1 cellular context compared by ENCODE assay signal in the genomic region with DNA sequence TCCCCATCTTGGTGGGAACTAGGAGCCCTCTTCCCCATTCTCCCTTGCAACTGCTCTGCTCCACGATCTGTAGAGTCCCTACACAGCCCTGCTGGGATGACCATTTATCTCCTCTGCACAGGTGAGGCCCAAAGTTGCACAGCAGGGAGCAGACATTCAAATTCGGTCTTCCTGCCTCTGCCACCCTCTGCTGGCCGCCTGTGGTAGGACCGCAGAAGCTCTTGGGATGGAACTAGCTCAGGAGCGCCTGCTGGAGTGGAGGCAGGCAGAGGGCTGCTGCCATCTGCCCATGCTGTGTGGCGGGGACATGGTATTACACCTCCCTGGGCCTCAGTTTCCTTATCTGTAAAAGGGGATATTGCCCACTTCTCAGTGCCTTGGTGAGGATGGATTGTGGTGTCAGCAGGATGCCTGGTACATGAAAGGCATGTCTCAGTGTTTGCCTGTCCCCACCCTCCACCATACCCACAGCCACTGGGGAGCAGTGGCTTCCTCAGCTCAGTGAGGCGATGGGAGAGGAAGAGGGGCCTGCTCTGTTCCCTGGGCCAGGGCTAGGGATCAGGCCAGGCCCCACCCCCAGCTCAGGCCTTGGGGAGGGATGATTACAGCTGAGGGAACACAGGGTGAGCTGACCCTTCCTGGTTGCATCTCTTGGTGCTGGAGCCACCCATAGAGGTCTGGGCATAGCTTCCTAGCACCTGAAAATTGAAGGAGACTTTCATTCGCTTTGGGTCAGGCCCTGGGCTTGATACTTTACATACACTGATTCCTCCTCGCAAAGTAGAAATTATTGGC.
A peak's percentile ranks its signal among the peaks of the same experiment; 100 is the strongest.
TF ChIP-seq lines count a peak whose summit lies in the region.

No MANE protein-coding gene starts in this region.

TF ChIP-seq in HepG2, 621 proteins besides CTCF, POLR2A, EP300 and RAD21 (continues in another document):
- no peak for TF ChIP-seq ZNF660 (CRISPR knock-in tag; IDR thresholded peaks at IDR 0.05; ENCODE audit: borderline replicate concordance, low read depth)
- TF ChIP-seq, protein P1, sequence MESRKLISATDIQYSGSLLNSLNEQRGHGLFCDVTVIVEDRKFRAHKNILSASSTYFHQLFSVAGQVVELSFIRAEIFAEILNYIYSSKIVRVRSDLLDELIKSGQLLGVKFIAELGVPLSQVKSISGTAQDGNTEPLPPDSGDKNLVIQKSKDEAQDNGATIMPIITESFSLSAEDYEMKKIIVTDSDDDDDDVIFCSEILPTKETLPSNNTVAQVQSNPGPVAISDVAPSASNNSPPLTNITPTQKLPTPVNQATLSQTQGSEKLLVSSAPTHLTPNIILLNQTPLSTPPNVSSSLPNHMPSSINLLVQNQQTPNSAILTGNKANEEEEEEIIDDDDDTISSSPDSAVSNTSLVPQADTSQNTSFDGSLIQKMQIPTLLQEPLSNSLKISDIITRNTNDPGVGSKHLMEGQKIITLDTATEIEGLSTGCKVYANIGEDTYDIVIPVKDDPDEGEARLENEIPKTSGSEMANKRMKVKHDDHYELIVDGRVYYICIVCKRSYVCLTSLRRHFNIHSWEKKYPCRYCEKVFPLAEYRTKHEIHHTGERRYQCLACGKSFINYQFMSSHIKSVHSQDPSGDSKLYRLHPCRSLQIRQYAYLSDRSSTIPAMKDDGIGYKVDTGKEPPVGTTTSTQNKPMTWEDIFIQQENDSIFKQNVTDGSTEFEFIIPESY (CRISPR knock-in tag; IDR thresholded peaks at IDR 0.05) = 0 out of 2 replicates have a peak, but pooled peaks have one; percentile 6
- TF ChIP-seq HOXA3 (CRISPR knock-in tag; IDR thresholded peaks at IDR 0.05) = 0 out of 2 replicates have a peak, but pooled peaks have one; percentile 25
- no peak for TF ChIP-seq ZNF747 (CRISPR knock-in tag; IDR thresholded peaks at IDR 0.05; ENCODE audit: borderline replicate concordance)
- TF ChIP-seq, protein P2, sequence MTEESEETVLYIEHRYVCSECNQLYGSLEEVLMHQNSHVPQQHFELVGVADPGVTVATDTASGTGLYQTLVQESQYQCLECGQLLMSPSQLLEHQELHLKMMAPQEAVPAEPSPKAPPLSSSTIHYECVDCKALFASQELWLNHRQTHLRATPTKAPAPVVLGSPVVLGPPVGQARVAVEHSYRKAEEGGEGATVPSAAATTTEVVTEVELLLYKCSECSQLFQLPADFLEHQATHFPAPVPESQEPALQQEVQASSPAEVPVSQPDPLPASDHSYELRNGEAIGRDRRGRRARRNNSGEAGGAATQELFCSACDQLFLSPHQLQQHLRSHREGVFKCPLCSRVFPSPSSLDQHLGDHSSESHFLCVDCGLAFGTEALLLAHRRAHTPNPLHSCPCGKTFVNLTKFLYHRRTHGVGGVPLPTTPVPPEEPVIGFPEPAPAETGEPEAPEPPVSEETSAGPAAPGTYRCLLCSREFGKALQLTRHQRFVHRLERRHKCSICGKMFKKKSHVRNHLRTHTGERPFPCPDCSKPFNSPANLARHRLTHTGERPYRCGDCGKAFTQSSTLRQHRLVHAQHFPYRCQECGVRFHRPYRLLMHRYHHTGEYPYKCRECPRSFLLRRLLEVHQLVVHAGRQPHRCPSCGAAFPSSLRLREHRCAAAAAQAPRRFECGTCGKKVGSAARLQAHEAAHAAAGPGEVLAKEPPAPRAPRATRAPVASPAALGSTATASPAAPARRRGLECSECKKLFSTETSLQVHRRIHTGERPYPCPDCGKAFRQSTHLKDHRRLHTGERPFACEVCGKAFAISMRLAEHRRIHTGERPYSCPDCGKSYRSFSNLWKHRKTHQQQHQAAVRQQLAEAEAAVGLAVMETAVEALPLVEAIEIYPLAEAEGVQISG (CRISPR knock-in tag; IDR thresholded peaks at IDR 0.05) = peak; percentile 44; the same call in 1 of the 2 replicates
- TF ChIP-seq ZSCAN31 (CRISPR knock-in tag; IDR thresholded peaks at IDR 0.05; ENCODE audit: low read depth) = peak; percentile 37; the same call in 1 of the 2 replicates
- 0 out of 2 replicates have a peak, but pooled peaks have one; percentile 17 for TF ChIP-seq MED1 (CRISPR knock-in tag; IDR thresholded peaks at IDR 0.05)
- 0 out of 2 replicates have a peak, but pooled peaks have one; percentile 52 for TF ChIP-seq ZNF124 (CRISPR knock-in tag; IDR thresholded peaks at IDR 0.05)
- TF ChIP-seq, protein P3, sequence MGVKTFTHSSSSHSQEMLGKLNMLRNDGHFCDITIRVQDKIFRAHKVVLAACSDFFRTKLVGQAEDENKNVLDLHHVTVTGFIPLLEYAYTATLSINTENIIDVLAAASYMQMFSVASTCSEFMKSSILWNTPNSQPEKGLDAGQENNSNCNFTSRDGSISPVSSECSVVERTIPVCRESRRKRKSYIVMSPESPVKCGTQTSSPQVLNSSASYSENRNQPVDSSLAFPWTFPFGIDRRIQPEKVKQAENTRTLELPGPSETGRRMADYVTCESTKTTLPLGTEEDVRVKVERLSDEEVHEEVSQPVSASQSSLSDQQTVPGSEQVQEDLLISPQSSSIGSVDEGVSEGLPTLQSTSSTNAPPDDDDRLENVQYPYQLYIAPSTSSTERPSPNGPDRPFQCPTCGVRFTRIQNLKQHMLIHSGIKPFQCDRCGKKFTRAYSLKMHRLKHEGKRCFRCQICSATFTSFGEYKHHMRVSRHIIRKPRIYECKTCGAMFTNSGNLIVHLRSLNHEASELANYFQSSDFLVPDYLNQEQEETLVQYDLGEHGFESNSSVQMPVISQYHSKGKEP (CRISPR knock-in tag; IDR thresholded peaks at IDR 0.05) = no peak
- no peak for TF ChIP-seq NR2F6 (IDR thresholded peaks at IDR 0.05)
- peak; percentile 29; the same call in 1 of the 2 replicates for TF ChIP-seq NR2F6 (CRISPR knock-in tag; IDR thresholded peaks at IDR 0.05)
- TF ChIP-seq ZNF629 (CRISPR knock-in tag; conservative IDR thresholded peaks at IDR 0.05) = peak; percentile 62; the same call in 1 of the 2 replicates
- TF ChIP-seq SALL1 (CRISPR knock-in tag; IDR thresholded peaks at IDR 0.05) = peak; percentile 59; the same call in 1 of the 2 replicates
- TF ChIP-seq, protein P4, sequence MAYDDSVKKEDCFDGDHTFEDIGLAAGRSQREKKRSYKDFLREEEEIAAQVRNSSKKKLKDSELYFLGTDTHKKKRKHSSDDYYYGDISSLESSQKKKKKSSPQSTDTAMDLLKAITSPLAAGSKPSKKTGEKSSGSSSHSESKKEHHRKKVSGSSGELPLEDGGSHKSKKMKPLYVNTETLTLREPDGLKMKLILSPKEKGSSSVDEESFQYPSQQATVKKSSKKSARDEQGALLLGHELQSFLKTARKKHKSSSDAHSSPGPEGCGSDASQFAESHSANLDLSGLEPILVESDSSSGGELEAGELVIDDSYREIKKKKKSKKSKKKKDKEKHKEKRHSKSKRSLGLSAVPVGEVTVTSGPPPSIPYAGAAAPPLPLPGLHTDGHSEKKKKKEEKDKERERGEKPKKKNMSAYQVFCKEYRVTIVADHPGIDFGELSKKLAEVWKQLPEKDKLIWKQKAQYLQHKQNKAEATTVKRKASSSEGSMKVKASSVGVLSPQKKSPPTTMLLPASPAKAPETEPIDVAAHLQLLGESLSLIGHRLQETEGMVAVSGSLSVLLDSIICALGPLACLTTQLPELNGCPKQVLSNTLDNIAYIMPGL (CRISPR knock-in tag; IDR thresholded peaks at IDR 0.05; ENCODE audit: borderline replicate concordance in 1 of 2, low read depth in 1 of 2) = peak; percentile 38 to 62; a peak in 1 of 4 replicates
- TF ChIP-seq SPEN (CRISPR knock-in tag; IDR thresholded peaks at IDR 0.05; ENCODE audit: low read depth) = 0 out of 2 replicates have a peak, but pooled peaks have one; percentile 24
- TF ChIP-seq ZKSCAN8 (CRISPR knock-in tag; IDR thresholded peaks at IDR 0.05; ENCODE audit: borderline replicate concordance) = no peak
- TF ChIP-seq ZFX (CRISPR knock-in tag; IDR thresholded peaks at IDR 0.05; ENCODE audit: low read depth) = peak; percentile 44; the same call in 1 of the 2 replicates
- no peak for TF ChIP-seq ZNF792 (CRISPR knock-in tag; IDR thresholded peaks at IDR 0.05)
- TF ChIP-seq XRCC5 (optimal IDR thresholded peaks at IDR 0.05; ENCODE audit: low read length) = peak; percentile 94
- TF ChIP-seq ZNF225 (CRISPR knock-in tag; IDR thresholded peaks at IDR 0.05) = no peak
- TF ChIP-seq ETV6 (CRISPR knock-in tag; conservative IDR thresholded peaks at IDR 0.05) = no peak
- TF ChIP-seq, protein P5, sequence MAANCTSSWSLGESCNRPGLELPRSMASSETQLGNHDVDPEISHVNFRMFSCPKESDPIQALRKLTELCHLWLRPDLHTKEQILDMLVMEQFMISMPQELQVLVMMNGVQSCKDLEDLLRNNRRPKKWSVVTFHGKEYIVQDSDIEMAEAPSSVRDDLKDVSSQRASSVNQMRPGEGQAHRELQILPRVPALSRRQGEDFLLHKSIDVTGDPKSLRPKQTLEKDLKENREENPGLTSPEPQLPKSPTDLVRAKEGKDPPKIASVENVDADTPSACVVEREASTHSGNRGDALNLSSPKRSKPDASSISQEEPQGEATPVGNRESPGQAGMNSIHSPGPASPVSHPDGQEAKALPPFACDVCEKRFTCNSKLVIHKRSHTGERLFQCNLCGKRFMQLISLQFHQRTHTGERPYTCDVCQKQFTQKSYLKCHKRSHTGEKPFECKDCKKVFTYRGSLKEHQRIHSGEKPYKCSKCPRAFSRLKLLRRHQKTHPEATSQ (CRISPR knock-in tag; IDR thresholded peaks at IDR 0.05; ENCODE audit: borderline replicate concordance) = no peak
- no peak for TF ChIP-seq FOXK1 (CRISPR knock-in tag; IDR thresholded peaks at IDR 0.05; ENCODE audit: borderline replicate concordance, low read depth)
- no peak for TF ChIP-seq ZNF101 (CRISPR knock-in tag; IDR thresholded peaks at IDR 0.05; ENCODE audit: borderline replicate concordance, low read depth)
- TF ChIP-seq YY1 (IDR thresholded peaks at IDR 0.05; ENCODE audit: insufficient read depth, insufficient replicate concordance, low read depth, low read length) = peak; percentile 42
- TF ChIP-seq, protein P6, sequence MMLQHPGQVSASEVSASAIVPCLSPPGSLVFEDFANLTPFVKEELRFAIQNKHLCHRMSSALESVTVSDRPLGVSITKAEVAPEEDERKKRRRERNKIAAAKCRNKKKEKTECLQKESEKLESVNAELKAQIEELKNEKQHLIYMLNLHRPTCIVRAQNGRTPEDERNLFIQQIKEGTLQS (CRISPR knock-in tag; IDR thresholded peaks at IDR 0.05) = no peak
- no peak for TF ChIP-seq LCORL (IDR thresholded peaks at IDR 0.05)
- peak; percentile 52; the same call in 1 of the 2 replicates for TF ChIP-seq LCORL (CRISPR knock-in tag; IDR thresholded peaks at IDR 0.05)
- peak; percentile 96 for TF ChIP-seq STAG1 (CRISPR knock-in tag; IDR thresholded peaks at IDR 0.05)
- TF ChIP-seq TBL1XR1 (IDR thresholded peaks at IDR 0.05; ENCODE audit: borderline replicate concordance, low read length, partially characterized antibody) = no peak
- TF ChIP-seq ZNF761 (CRISPR knock-in tag; conservative IDR thresholded peaks at IDR 0.05) = no peak
- TF ChIP-seq KMT2A (CRISPR knock-in tag; IDR thresholded peaks at IDR 0.05) = peak; percentile 61; the same call in 1 of the 2 replicates
- TF ChIP-seq FLYWCH1 (CRISPR knock-in tag; IDR thresholded peaks at IDR 0.05) = no peak
- no peak for TF ChIP-seq TEAD3 (CRISPR knock-in tag; optimal IDR thresholded peaks at IDR 0.05; ENCODE audit: borderline replicate concordance)
- 0 out of 2 replicates have a peak, but pooled peaks have one; percentile 31 for TF ChIP-seq ZNF619 (CRISPR knock-in tag; IDR thresholded peaks at IDR 0.05)
- TF ChIP-seq FOXK2 (IDR thresholded peaks at IDR 0.05) = no peak
- no peak for TF ChIP-seq POLR2G (IDR thresholded peaks at IDR 0.05; ENCODE audit: low read depth, low read length)
- TF ChIP-seq ZNF567 (CRISPR knock-in tag; IDR thresholded peaks at IDR 0.05; ENCODE audit: borderline replicate concordance) = no peak
- TF ChIP-seq GTF3A (CRISPR knock-in tag; conservative IDR thresholded peaks at IDR 0.05) = 0 out of 2 replicates have a peak, but pooled peaks have one; percentile 41
- TF ChIP-seq CCDC6 (CRISPR knock-in tag; IDR thresholded peaks at IDR 0.05) = no peak
- TF ChIP-seq, protein P7, sequence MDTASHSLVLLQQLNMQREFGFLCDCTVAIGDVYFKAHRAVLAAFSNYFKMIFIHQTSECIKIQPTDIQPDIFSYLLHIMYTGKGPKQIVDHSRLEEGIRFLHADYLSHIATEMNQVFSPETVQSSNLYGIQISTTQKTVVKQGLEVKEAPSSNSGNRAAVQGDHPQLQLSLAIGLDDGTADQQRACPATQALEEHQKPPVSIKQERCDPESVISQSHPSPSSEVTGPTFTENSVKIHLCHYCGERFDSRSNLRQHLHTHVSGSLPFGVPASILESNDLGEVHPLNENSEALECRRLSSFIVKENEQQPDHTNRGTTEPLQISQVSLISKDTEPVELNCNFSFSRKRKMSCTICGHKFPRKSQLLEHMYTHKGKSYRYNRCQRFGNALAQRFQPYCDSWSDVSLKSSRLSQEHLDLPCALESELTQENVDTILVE (CRISPR knock-in tag; IDR thresholded peaks at IDR 0.05) = peak; percentile 56; the same call in 1 of the 2 replicates
- no peak for TF ChIP-seq KLF15 (CRISPR knock-in tag; IDR thresholded peaks at IDR 0.05; ENCODE audit: borderline replicate concordance)
- peak; percentile 95 for TF ChIP-seq ZNF768 (CRISPR knock-in tag; IDR thresholded peaks at IDR 0.05)
- peak; percentile 40; the same call in 1 of the 2 replicates for TF ChIP-seq ZFY (CRISPR knock-in tag; IDR thresholded peaks at IDR 0.05)
- 0 out of 2 replicates have a peak, but pooled peaks have one; percentile 18 for TF ChIP-seq SAP130 (CRISPR knock-in tag; IDR thresholded peaks at IDR 0.05; ENCODE audit: low read depth)
- peak; percentile 59 for TF ChIP-seq CBX1 (IDR thresholded peaks at IDR 0.05; ENCODE audit: low read depth)
- TF ChIP-seq, protein P8, sequence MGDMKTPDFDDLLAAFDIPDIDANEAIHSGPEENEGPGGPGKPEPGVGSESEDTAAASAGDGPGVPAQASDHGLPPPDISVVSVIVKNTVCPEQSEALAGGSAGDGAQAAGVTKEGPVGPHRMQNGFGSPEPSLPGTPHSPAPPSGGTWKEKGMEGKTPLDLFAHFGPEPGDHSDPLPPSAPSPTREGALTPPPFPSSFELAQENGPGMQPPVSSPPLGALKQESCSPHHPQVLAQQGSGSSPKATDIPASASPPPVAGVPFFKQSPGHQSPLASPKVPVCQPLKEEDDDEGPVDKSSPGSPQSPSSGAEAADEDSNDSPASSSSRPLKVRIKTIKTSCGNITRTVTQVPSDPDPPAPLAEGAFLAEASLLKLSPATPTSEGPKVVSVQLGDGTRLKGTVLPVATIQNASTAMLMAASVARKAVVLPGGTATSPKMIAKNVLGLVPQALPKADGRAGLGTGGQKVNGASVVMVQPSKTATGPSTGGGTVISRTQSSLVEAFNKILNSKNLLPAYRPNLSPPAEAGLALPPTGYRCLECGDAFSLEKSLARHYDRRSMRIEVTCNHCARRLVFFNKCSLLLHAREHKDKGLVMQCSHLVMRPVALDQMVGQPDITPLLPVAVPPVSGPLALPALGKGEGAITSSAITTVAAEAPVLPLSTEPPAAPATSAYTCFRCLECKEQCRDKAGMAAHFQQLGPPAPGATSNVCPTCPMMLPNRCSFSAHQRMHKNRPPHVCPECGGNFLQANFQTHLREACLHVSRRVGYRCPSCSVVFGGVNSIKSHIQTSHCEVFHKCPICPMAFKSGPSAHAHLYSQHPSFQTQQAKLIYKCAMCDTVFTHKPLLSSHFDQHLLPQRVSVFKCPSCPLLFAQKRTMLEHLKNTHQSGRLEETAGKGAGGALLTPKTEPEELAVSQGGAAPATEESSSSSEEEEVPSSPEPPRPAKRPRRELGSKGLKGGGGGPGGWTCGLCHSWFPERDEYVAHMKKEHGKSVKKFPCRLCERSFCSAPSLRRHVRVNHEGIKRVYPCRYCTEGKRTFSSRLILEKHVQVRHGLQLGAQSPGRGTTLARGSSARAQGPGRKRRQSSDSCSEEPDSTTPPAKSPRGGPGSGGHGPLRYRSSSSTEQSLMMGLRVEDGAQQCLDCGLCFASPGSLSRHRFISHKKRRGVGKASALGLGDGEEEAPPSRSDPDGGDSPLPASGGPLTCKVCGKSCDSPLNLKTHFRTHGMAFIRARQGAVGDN (CRISPR knock-in tag; IDR thresholded peaks at IDR 0.05) = peak; percentile 44; the same call in 1 of the 2 replicates
